Comparison of ENCODE assay signal across 1 cellular context in the genomic region with DNA sequence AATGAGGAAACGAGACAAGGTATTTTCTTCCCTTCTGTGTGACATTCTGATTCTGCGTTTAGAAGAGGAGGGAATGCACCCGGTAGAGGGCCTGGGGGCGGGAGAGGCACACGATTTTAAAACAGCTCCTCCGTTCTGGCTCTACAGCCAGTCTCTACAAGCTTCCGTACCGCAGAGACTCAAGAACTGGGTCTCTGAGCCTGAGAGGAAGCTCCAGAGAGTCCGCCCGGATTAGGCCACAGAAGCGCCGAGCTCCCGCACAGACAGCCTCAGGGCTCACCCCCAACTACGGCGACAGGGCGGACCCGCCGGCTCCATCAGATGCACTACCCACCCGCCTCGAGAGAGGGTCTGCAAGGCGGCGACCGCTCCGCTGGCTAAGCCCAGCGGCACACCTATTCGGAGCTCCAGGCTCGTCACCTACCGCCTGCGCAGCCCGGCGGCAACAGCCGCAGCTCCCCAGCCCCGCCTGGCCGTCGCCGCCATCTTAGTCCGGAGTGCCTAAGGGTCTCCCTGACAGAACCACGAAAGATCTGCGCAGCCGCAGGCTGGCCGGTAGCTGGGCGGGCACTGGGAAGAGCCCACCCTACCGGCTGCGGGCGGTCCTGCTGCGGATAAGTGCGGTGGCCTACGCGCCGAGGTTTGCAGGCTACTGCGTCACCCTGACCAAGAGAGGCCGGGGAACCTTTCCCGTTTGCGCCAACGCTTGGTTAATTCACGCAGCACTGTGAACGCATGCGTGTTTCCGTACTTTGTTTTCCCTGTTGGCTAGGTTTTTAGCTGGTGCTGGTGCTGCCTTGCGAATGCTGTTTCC.
TF ChIP-seq lines count a peak whose summit lies in the region.

Gene NFU1 (minus strand): TSS at position 499 of the 814 bp plus-strand sequence. CDS start 13 bp downstream, at position 486.

TF ChIP-seq in HepG2, 621 proteins besides CTCF, POLR2A, EP300 and RAD21 (continued from another document and continues in another):
- no peak for TF ChIP-seq PBX3 (CRISPR knock-in tag; IDR thresholded peaks at IDR 0.05; ENCODE audit: borderline replicate concordance)
- TF ChIP-seq, protein P1, sequence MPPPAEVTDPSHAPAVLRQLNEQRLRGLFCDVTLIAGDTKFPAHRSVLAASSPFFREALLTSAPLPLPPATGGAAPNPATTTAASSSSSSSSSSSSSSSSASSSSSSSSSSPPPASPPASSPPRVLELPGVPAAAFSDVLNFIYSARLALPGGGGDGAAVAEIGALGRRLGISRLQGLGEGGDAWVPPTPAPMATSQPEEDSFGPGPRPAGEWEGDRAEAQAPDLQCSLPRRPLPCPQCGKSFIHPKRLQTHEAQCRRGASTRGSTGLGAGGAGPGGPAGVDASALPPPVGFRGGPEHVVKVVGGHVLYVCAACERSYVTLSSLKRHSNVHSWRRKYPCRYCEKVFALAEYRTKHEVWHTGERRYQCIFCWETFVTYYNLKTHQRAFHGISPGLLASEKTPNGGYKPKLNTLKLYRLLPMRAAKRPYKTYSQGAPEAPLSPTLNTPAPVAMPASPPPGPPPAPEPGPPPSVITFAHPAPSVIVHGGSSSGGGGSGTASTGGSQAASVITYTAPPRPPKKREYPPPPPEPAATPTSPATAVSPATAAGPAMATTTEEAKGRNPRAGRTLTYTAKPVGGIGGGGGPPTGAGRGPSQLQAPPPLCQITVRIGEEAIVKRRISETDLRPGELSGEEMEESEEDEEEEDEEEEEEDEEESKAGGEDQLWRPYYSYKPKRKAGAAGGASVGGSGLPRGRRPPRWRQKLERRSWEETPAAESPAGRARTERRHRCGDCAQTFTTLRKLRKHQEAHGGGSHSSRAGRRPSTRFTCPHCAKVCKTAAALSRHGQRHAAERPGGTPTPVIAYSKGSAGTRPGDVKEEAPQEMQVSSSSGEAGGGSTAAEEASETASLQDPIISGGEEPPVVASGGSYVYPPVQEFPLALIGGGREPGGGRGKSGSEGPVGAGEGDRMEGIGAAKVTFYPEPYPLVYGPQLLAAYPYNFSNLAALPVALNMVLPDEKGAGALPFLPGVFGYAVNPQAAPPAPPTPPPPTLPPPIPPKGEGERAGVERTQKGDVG (CRISPR knock-in tag; IDR thresholded peaks at IDR 0.05; ENCODE audit: borderline replicate concordance) = peak; percentile 88; the same call in 1 of the 2 replicates
- TF ChIP-seq TSC22D2 (CRISPR knock-in tag; IDR thresholded peaks at IDR 0.05; ENCODE audit: borderline replicate concordance) = peak; percentile 36; the same call in 1 of the 2 replicates
- TF ChIP-seq REXO4 (CRISPR knock-in tag; IDR thresholded peaks at IDR 0.05; ENCODE audit: borderline replicate concordance) = no peak
- TF ChIP-seq MXD3 (CRISPR knock-in tag; IDR thresholded peaks at IDR 0.05) = peak; percentile 71; the same call in 1 of the 2 replicates
- peak; percentile 31; the same call in 1 of the 2 replicates for TF ChIP-seq FOXO1 (CRISPR knock-in tag; IDR thresholded peaks at IDR 0.05)
- TF ChIP-seq TFDP1 (CRISPR knock-in tag; IDR thresholded peaks at IDR 0.05; ENCODE audit: borderline replicate concordance) = peak; percentile 75; the same call in 1 of the 2 replicates
- no peak for TF ChIP-seq RORA (CRISPR knock-in tag; IDR thresholded peaks at IDR 0.05)
- TF ChIP-seq, protein P2, sequence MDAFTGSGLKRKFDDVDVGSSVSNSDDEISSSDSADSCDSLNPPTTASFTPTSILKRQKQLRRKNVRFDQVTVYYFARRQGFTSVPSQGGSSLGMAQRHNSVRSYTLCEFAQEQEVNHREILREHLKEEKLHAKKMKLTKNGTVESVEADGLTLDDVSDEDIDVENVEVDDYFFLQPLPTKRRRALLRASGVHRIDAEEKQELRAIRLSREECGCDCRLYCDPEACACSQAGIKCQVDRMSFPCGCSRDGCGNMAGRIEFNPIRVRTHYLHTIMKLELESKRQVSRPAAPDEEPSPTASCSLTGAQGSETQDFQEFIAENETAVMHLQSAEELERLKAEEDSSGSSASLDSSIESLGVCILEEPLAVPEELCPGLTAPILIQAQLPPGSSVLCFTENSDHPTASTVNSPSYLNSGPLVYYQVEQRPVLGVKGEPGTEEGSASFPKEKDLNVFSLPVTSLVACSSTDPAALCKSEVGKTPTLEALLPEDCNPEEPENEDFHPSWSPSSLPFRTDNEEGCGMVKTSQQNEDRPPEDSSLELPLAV (CRISPR knock-in tag; conservative IDR thresholded peaks at IDR 0.05; ENCODE audit: low read depth) = no peak
- TF ChIP-seq ZNF766 (CRISPR knock-in tag; IDR thresholded peaks at IDR 0.05; ENCODE audit: borderline replicate concordance) = no peak
- peak; percentile 60; the same call in 1 of the 2 replicates for TF ChIP-seq ZC3H13 (CRISPR knock-in tag; IDR thresholded peaks at IDR 0.05)
- TF ChIP-seq CHCHD3 (CRISPR knock-in tag; IDR thresholded peaks at IDR 0.05) = no peak
- TF ChIP-seq, protein P3, sequence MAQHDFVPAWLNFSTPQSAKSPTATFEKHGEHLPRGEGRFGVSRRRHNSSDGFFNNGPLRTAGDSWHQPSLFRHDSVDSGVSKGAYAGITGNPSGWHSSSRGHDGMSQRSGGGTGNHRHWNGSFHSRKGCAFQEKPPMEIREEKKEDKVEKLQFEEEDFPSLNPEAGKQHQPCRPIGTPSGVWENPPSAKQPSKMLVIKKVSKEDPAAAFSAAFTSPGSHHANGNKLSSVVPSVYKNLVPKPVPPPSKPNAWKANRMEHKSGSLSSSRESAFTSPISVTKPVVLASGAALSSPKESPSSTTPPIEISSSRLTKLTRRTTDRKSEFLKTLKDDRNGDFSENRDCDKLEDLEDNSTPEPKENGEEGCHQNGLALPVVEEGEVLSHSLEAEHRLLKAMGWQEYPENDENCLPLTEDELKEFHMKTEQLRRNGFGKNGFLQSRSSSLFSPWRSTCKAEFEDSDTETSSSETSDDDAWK (CRISPR knock-in tag; IDR thresholded peaks at IDR 0.05) = no peak
- peak; percentile 53; the same call in 1 of the 2 replicates for TF ChIP-seq CEBPB (IDR thresholded peaks at IDR 0.05; ENCODE audit: borderline replicate concordance, low read depth, low read length)
- TF ChIP-seq RBFOX2 (IDR thresholded peaks at IDR 0.05; ENCODE audit: low read depth, low read length) = peak; percentile 99
- peak; percentile 80 for TF ChIP-seq GATAD2A (CRISPR knock-in tag; IDR thresholded peaks at IDR 0.05)
- TF ChIP-seq PATZ1 (CRISPR knock-in tag; IDR thresholded peaks at IDR 0.05) = peak; percentile 29
- TF ChIP-seq RAD51 (IDR thresholded peaks at IDR 0.05; ENCODE audit: borderline replicate concordance) = no peak
- TF ChIP-seq ZNF513 (CRISPR knock-in tag; conservative IDR thresholded peaks at IDR 0.05) = no peak
- peak; percentile 93 for TF ChIP-seq ZFP36L2 (CRISPR knock-in tag; IDR thresholded peaks at IDR 0.05)
- peak; percentile 53 for TF ChIP-seq ZFP90 (CRISPR knock-in tag; IDR thresholded peaks at IDR 0.05; ENCODE audit: borderline replicate concordance)
- peak; percentile 34; the same call in 1 of the 2 replicates for TF ChIP-seq TFAP4 (IDR thresholded peaks at IDR 0.05; ENCODE audit: borderline replicate concordance, low read depth)
- TF ChIP-seq FOXA3 (CRISPR knock-in tag; IDR thresholded peaks at IDR 0.05) = peak; percentile 42
- TF ChIP-seq ZNF605 (CRISPR knock-in tag; IDR thresholded peaks at IDR 0.05) = peak; percentile 78
- TF ChIP-seq MNT (IDR thresholded peaks at IDR 0.05) = no peak
- peak; percentile 91; the same call in 1 of the 2 replicates for TF ChIP-seq ZGPAT (CRISPR knock-in tag; IDR thresholded peaks at IDR 0.05)
- 0 out of 2 replicates have a peak, but pooled peaks have one; percentile 25 for TF ChIP-seq RNF2 (conservative IDR thresholded peaks at IDR 0.05; ENCODE audit: low read depth)
- peak; percentile 56; the same call in 1 of the 2 replicates for TF ChIP-seq RBAK (CRISPR knock-in tag; IDR thresholded peaks at IDR 0.05)
- no peak for TF ChIP-seq EHMT2 (IDR thresholded peaks at IDR 0.05; ENCODE audit: borderline replicate concordance, low read depth, low read length)
- no peak; the same call in 1 of the 2 replicates for TF ChIP-seq ZNF615 (CRISPR knock-in tag; IDR thresholded peaks at IDR 0.05; ENCODE audit: borderline replicate concordance)
- TF ChIP-seq ZBTB8A (CRISPR knock-in tag; IDR thresholded peaks at IDR 0.05; ENCODE audit: borderline replicate concordance, low read depth) = peak; percentile 96; the same call in 1 of the 2 replicates
- TF ChIP-seq HNRNPUL1 (IDR thresholded peaks at IDR 0.05; ENCODE audit: low read depth, low read length) = 0 out of 2 replicates have a peak, but pooled peaks have one; percentile 31
- no peak for TF ChIP-seq ZNF10 (CRISPR knock-in tag; IDR thresholded peaks at IDR 0.05; ENCODE audit: borderline replicate concordance, low read depth)
- no peak for TF ChIP-seq GLMP (CRISPR knock-in tag; IDR thresholded peaks at IDR 0.05; ENCODE audit: borderline replicate concordance)
